Comparison of ENCODE assay signal across 32 cellular contexts in the genomic region with DNA sequence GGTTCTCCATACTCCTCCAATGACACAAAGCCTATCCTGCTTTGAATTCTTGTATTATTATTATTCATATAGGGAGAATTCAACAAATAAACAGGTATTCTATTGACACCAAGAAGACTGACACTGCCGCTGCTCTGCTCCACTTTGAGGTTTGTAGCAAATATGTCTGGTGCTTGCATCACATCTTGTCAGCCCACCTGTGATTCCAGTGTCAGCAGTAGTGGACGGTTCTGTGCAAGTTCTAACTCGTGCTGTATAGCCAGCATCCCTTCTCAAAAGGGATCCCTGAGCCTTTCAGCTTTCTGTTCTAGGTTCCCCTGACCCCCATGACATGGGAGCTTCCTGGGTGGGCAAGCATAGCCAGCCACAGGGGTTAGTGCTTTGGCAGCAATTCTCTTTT.
"Had no signal": no experiment of that assay in that cellular context is flagged by ENCODE, and none has a peak within 500 bp of the region (broad histone marks: within the 10 kb centered on the region; RNA-seq: fewer than 3 reads in every experiment).

No MANE protein-coding gene starts in this region.

- H3K4me1 ChIP-seq: adrenal gland, body of pancreas had no signal

- H3K4me3 ChIP-seq: adrenal gland, body of pancreas had no signal

- H3K27ac ChIP-seq: adrenal gland, body of pancreas, brain microvascular endothelial cell, VCaP had no signal

- ATAC-seq: activated CD8-positive, alpha-beta T cell treated with anti-CD3 and anti-CD28 coated beads for 36 hours; activated naive CD4-positive, alpha-beta T cell treated with anti-CD3 and anti-CD28 coated beads, Interleukin-2, amount 50 U/mL, for 72 hours; activated T-cell treated with anti-CD3 and anti-CD28 coated beads, Interleukin-2, amount 50 U/mL, for 4 hours; activated T-cell treated with anti-CD3 and anti-CD28 coated beads, Interleukin-2, amount 50 U/mL, for 72 hours; activated T-helper 17 cell treated with anti-CD3 and anti-CD28 coated beads, Interleukin-2, amount 50 U/mL, for 72 hours; body of pancreas had no signal

- H3K9me3 ChIP-seq: adrenal gland, body of pancreas had no signal

- H3K27me3 ChIP-seq: body of pancreas, brain microvascular endothelial cell had no signal

- H3K36me3 ChIP-seq: adrenal gland, brain microvascular endothelial cell had no signal

- FAIRE-seq: TTC549 had no signal

- DNase-seq: activated B cell treated with CpG ODN at 0.5 μM for 24 hours; activated CD4-positive, alpha-beta memory T cell treated with anti-CD3 and anti-CD28 coated beads for 36 hours; activated CD4-positive, alpha-beta T cell treated with anti-CD3 and anti-CD28 coated beads for 4 hours; activated CD4-positive, alpha-beta T cell treated with anti-CD3 and anti-CD28 coated beads, Interleukin-2, amount 10 ng/mL, durations not matched to agents 24 days and 14 days; activated CD4-positive, alpha-beta T cell treated with anti-CD3 and anti-CD28 coated beads, Interleukin-2, amount 50 U/mL, for 1 hour; activated CD4-positive, alpha-beta T cell treated with anti-CD3 and anti-CD28 coated beads, Interleukin-2, amount 50 U/mL, for 4 hours; activated CD4-positive, CD25-positive, alpha-beta regulatory T cell treated with anti-CD3 and anti-CD28 coated beads, Interleukin-2, amount 50 U/mL, for 72 hours; activated CD8-positive, alpha-beta memory T cell treated with anti-CD3 and anti-CD28 coated beads, Interleukin-2, amount 50 U/mL, for 4 hours; activated CD8-positive, alpha-beta T cell treated with anti-CD3 and anti-CD28 coated beads for 36 hours; activated effector memory CD4-positive, alpha-beta T cell treated with anti-CD3 and anti-CD28 coated beads, Interleukin-2, amount 50 U/mL, for 16 hours; activated gamma-delta T cell treated with Interleukin-2 at 50 U/mL for 16 hours; activated naive CD4-positive, alpha-beta T cell; activated naive CD4-positive, alpha-beta T cell treated with anti-CD3 and anti-CD28 coated beads for 36 hours; activated naive CD4-positive, alpha-beta T cell treated with anti-CD3 and anti-CD28 coated beads, Interleukin-2, amount 50 U/mL, for 16 hours; activated naive CD8-positive, alpha-beta T cell treated with anti-CD3 and anti-CD28 coated beads for 36 hours; activated T-cell treated with anti-CD3 and anti-CD28 coated beads for 4 hours; activated T-cell treated with anti-CD3 and anti-CD28 coated beads, Interleukin-2, amount 50 U/mL, for 1 hour; activated T-cell treated with anti-CD3 and anti-CD28 coated beads, Interleukin-2, amount 50 U/mL, for 4 hours; activated T-cell treated with anti-CD3 and anti-CD28 coated beads, Interleukin-2, amount 50 U/mL, for 72 hours; adrenal gland; amniotic stem cell; aorta; body of pancreas; brain microvascular endothelial cell; central memory CD4-positive, alpha-beta T cell; T-helper 1 cell; T-helper 2 cell; T-helper 9 cell had no signal
